ENCODE assay signal across 10 cellular contexts in the genomic region with DNA sequence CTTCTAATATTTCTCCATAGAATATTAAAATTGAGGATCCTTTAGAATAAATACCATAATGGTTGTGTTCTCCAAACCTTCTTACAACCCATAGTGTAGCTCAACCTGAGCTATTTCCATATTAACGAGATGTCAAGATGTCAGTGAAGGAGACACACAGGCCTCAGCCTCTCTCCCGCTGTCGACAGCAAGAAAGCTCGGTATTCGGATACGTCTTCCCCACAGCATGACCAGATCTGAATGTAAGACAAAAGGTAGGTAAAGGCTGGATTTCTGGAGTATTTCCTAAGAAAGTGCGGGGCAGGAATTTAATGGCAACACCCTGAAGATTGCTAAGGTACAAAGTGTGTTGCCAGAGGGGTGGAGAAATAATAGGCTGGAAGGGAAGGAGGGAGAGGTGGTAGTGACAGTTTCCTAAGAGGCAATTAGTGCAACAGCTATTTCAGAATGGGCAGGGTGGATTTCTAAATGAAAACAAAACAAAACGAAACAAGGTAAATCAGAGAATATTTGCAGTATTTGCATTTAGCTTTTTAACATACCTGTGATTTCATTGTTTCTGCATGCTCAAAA. TPM values are rescaled to one million over a fixed set of nuclear protein-coding genes. Genes with fewer than 3 reads are reported as not detected.
DNase-seq lines count a peak whose midpoint lies in the region; ATAC-seq and TF ChIP-seq lines count a peak whose summit lies in the region.
"Had no signal": no experiment of that assay in that cellular context is flagged by ENCODE, and none has a peak within 500 bp of the region (broad histone marks: within the 10 kb centered on the region; RNA-seq: fewer than 3 reads in every experiment).

No MANE protein-coding gene starts in this region.

- no peaks in the 10 kb centered on the region for H3K27me3 ChIP-seq in ascending aorta
- no peaks in the 10 kb centered on the region for H3K27me3 ChIP-seq in upper lobe of left lung

- H3K4me3 Mint-ChIP-seq in activated naive CD4-positive, alpha-beta T cell treated with anti-CD3 and anti-CD28 coated beads, Interleukin-2, amount 50 U/mL, for 24 hours = peak overlapping the region; percentile 99
- H3K4me3 Mint-ChIP-seq in memory B cell = peak overlapping the region; percentile 84

- H3K36me3 ChIP-seq in ascending aorta (no peaks in the 10 kb centered on the region), upper lobe of left lung (no peaks in the 10 kb centered on the region)

- ATAC-seq in memory B cell (ENCODE audit: low read depth) = no peak
- ATAC-seq in upper lobe of left lung (ENCODE audit: low FRiP score in 2 of 2) = no peak
- ATAC-seq in GM21576 (IDR thresholded peaks at IDR 0.05; ENCODE audit: unreplicated experiment) = no peak
- ATAC-seq in GM21447 (IDR thresholded peaks at IDR 0.05; ENCODE audit: unreplicated experiment) = no peak
- no peak for ATAC-seq in HG02970 (IDR thresholded peaks at IDR 0.05; ENCODE audit: low FRiP score, unreplicated experiment)

- H3K4me1 ChIP-seq in ascending aorta = peaks cover 6 to 41% of the 10 kb centered on the region in 2 donors
- peaks cover 32 to 48% (median 35%) of the 10 kb centered on the region in 4 donors for H3K4me1 ChIP-seq in upper lobe of left lung

- no peak for TF ChIP-seq EP300 in upper lobe of left lung (IDR thresholded peaks at IDR 0.05)

- TF ChIP-seq CTCF in ascending aorta (IDR thresholded peaks at IDR 0.05) (no peak), upper lobe of left lung (IDR thresholded peaks at IDR 0.05) (no peak)

- H3K9me3 ChIP-seq in ascending aorta = no peaks in the 10 kb centered on the region
- no peaks in the 10 kb centered on the region for H3K9me3 ChIP-seq in upper lobe of left lung

- H3K4me1 Mint-ChIP-seq in activated naive CD4-positive, alpha-beta T cell treated with anti-CD3 and anti-CD28 coated beads, Interleukin-2, amount 50 U/mL, for 24 hours = peaks cover 69% of the 10 kb centered on the region
- H3K4me1 Mint-ChIP-seq in memory B cell = peaks cover 33% of the 10 kb centered on the region

- peak overlapping the region; percentile 99 for H3K27ac Mint-ChIP-seq in activated naive CD4-positive, alpha-beta T cell treated with anti-CD3 and anti-CD28 coated beads, Interleukin-2, amount 50 U/mL, for 24 hours
- H3K27ac Mint-ChIP-seq in memory B cell = peak overlapping the region; percentile 83

- peaks cover 5% of the 10 kb centered on the region for H3K9me3 Mint-ChIP-seq in activated naive CD4-positive, alpha-beta T cell treated with anti-CD3 and anti-CD28 coated beads, Interleukin-2, amount 50 U/mL, for 24 hours
- peaks cover 2% of the 10 kb centered on the region for H3K9me3 Mint-ChIP-seq in memory B cell

- intact Hi-C loops in ascending aorta (cut with DNase I) = loop anchor here (2.0 to 10.0 kb wide), 8 partner anchors 128 to 1193 kb away; partner anchors contain the start of genes AKT3, CEP170, COX20 and SDCCAG8

- peaks cover 17% of the 10 kb centered on the region for H3K36me3 Mint-ChIP-seq in activated naive CD4-positive, alpha-beta T cell treated with anti-CD3 and anti-CD28 coated beads, Interleukin-2, amount 50 U/mL, for 24 hours
- H3K36me3 Mint-ChIP-seq in memory B cell = peaks cover 6% of the 10 kb centered on the region

- H3K4me3 ChIP-seq in ascending aorta (peak overlapping the region; percentile 89 to 95), upper lobe of left lung (peak overlapping the region in 2 of 4 donors; percentile 74 to 96)

- H3K27me3 Mint-ChIP-seq in activated naive CD4-positive, alpha-beta T cell treated with anti-CD3 and anti-CD28 coated beads, Interleukin-2, amount 50 U/mL, for 24 hours = no peaks in the 10 kb centered on the region
- H3K27me3 Mint-ChIP-seq in memory B cell = no peaks in the 10 kb centered on the region

- 66 to 79% methylated on average over 8 of the region's 8 CpGs for WGBS in upper lobe of left lung, 2 donors

- no peak for DNase-seq in activated naive CD4-positive, alpha-beta T cell treated with Interleukin-2 at 50 U/mL for 16 hours
- no peak for DNase-seq in ascending aorta (ENCODE audit: low spot score in 2 of 2)
- no peak for DNase-seq in memory B cell (ENCODE audit: low spot score in 2 of 2)
- DNase-seq in upper lobe of left lung = no peak
- DNase-seq: GDM1, NCI-H524 treated with DMSO at 0.1 percent for 48 hours had no signal

- no peak for TF ChIP-seq POLR2A in upper lobe of left lung (IDR thresholded peaks at IDR 0.05)

- peak overlapping the region in 1 of 2 donors; percentile 98 for H3K27ac ChIP-seq in ascending aorta
- H3K27ac ChIP-seq in upper lobe of left lung = peak overlapping the region; percentile 93 to 98 (median 96)

RNA-seq across cellular contexts. Expression of gene ADSS2, which starts 1.7 kb away (rescaled TPM):
- total RNA-seq in ascending aorta (38.3 TPM), upper lobe of left lung (10 to 100 TPM; 26.3 to 70.0 (median 40.4) TPM)

RNA-seq across cellular contexts. Expression of gene CATSPERE, which starts 11.1 kb away (rescaled TPM):
- not detected for total RNA-seq in ascending aorta
- 1 to 10 TPM in 4 of 6 donors, under 1 TPM in 1, not detected in 1; 0.91 to 2.4 (median 1.4) TPM for total RNA-seq in upper lobe of left lung
